ENCODE assay signal across 1 cellular context in genomic region chr6:111997863-111998191, GRCh38.
TF ChIP-seq lines count a peak whose summit lies in the region.

No MANE protein-coding gene starts in this region.

TF ChIP-seq in HepG2, 621 proteins besides CTCF, POLR2A, EP300 and RAD21 (continued from another document):
- no peak for TF ChIP-seq GPBP1L1 (CRISPR knock-in tag; IDR thresholded peaks at IDR 0.05)
